In genomic region chr11:27291302-27291889, GRCh38 we compare ENCODE assay signal across 12 cellular contexts.
DNase-seq lines count a peak whose midpoint lies in the region; ATAC-seq and TF ChIP-seq lines count a peak whose summit lies in the region.
"Had no signal": no experiment of that assay in that cellular context is flagged by ENCODE, and none has a peak within 500 bp of the region (broad histone marks: within the 10 kb centered on the region; RNA-seq: fewer than 3 reads in every experiment).

No MANE protein-coding gene starts in this region.

- no peak for TF ChIP-seq POLR2A in IMR-90 (IDR thresholded peaks at IDR 0.05; ENCODE audit: low read depth, low read length)

- no peak overlapping the region for H2AK5ac ChIP-seq in IMR-90 (ENCODE audit: low read depth, low read length)

- TF ChIP-seq RAD21 in IMR-90 (IDR thresholded peaks at IDR 0.05; ENCODE audit: low read length) = no peak

- H4K8ac ChIP-seq in IMR-90 (ENCODE audit: low read depth in 2 of 2, low read length in 2 of 2) = no peak overlapping the region

- peaks cover 4% of the 10 kb centered on the region; the same call in 1 of the 2 replicates for H3K4me1 ChIP-seq in IMR-90 (ENCODE audit: control insufficient read depth, insufficient read depth, low read length)

- no peak overlapping the region for H3K4me3 ChIP-seq in IMR-90 (ENCODE audit: insufficient read depth, low read depth, low read length)

- H2AFZ ChIP-seq in IMR-90 (replicated peaks; ENCODE audit: low read length, poor library complexity) = no peak overlapping the region

- POLR2A ChIA-PET in IMR-90 (lab: Charles Lee; ENCODE audit: unreplicated experiment) (no interaction called here), WTC11 (lab: Charles Lee) (no interaction called here)

- H3K27me3 ChIP-seq in IMR-90 (ENCODE audit: control insufficient read depth, insufficient read depth, low read length) = peaks cover 6% of the 10 kb centered on the region

- no peak overlapping the region; the same call in 2 of the 3 replicates for H2BK15ac ChIP-seq in IMR-90 (ENCODE audit: low read depth, low read length)

- H3K4ac ChIP-seq in IMR-90 (ENCODE audit: low read depth, low read length) = no peak overlapping the region

- H3K27ac ChIP-seq in IMR-90 (ENCODE audit: insufficient read depth, low read length) = no peak overlapping the region
- H3K27ac ChIP-seq: HL-60 had no signal

- BruUV-seq in IMR-90 (replicated peaks; lab: Mats Ljungman, UMichigan) = no TSS peak

- no peak overlapping the region for H4K91ac ChIP-seq in IMR-90 (ENCODE audit: insufficient read depth, low read depth, low read length)

- WGBS in IMR-90 (ENCODE audit: extremely low coverage in 2 of 2, insufficient read length in 1 of 2), 2 experiments = no CpG with 5 or more reads among the region's 6 CpGs

- H3K9me3 Mint-ChIP-seq in WTC11 = peaks cover 35% of the 10 kb centered on the region

- no peak overlapping the region for H2BK120ac ChIP-seq in IMR-90 (ENCODE audit: low read depth, low read length)

- no peak overlapping the region for H3K9ac ChIP-seq in IMR-90 (ENCODE audit: low read depth, low read length)

- peaks cover 31% of the 10 kb centered on the region for H3K36me3 Mint-ChIP-seq in WTC11

- no peaks in the 10 kb centered on the region for H4K20me1 ChIP-seq in IMR-90 (ENCODE audit: insufficient read depth, low read length)

- no peak overlapping the region for H2BK5ac ChIP-seq in IMR-90 (ENCODE audit: low read depth, low read length, poor library complexity, severe bottlenecking)

- no peak overlapping the region for H3K14ac ChIP-seq in IMR-90 (replicated peaks; ENCODE audit: low read depth, low read length)

- ATAC-seq in IMR-90 (ENCODE audit: low read depth) (no peak), WTC11 (no peak), HG03439 (IDR thresholded peaks at IDR 0.05; ENCODE audit: unreplicated experiment) (no peak), HG03457 (IDR thresholded peaks at IDR 0.05; ENCODE audit: unreplicated experiment) (no peak)

- CTCF ChIA-PET in IMR-90 (lab: Yijun Ruan, JAX) = no interaction called here
- CTCF ChIA-PET in WTC11 (lab: Charles Lee) = no interaction called here

- H2BK20ac ChIP-seq in IMR-90 (ENCODE audit: low read depth, low read length) = no peak overlapping the region

- no peak overlapping the region for H3K56ac ChIP-seq in IMR-90 (ENCODE audit: extremely low read depth, insufficient read depth, low read length)

- H3K9me3 ChIP-seq in IMR-90 (ENCODE audit: control insufficient read depth, insufficient read depth, low read length) = no peaks in the 10 kb centered on the region

- H3K4me3 Mint-ChIP-seq in WTC11 = no peak overlapping the region
- H3K4me3 Mint-ChIP-seq: activated naive CD4-positive, alpha-beta T cell treated with anti-CD3 and anti-CD28 coated beads, Interleukin-2, amount 50 U/mL, for 24 hours; nephron had no signal

- H3K9me1 ChIP-seq in IMR-90 (ENCODE audit: insufficient read depth, low read length) = no peaks in the 10 kb centered on the region

- H3K4me2 ChIP-seq in IMR-90 (ENCODE audit: low read depth, low read length) = no peak overlapping the region

- DNase-seq in DMS53 (lab: John Stamatoyannopoulos, UW) (peak; percentile 75), DMS53 treated with DMSO at 0.1 percent for 48 hours (lab: John Stamatoyannopoulos, UW; ENCODE audit: unreplicated experiment) (no peak), IMR-90 (no peak), WTC11 (ENCODE audit: low spot score) (peak; percentile 20), kidney tubule cell (ENCODE audit: low spot score) (peak; percentile 62), GM19240 (ENCODE audit: insufficient read length, low spot score) (no peak)
- DNase-seq: NCI-H1048 had no signal

- H3K27ac Mint-ChIP-seq in WTC11 = no peak overlapping the region
- H3K27ac Mint-ChIP-seq: activated naive CD4-positive, alpha-beta T cell treated with anti-CD3 and anti-CD28 coated beads, Interleukin-2, amount 50 U/mL, for 24 hours had no signal

- H3K79me1 ChIP-seq in IMR-90 (ENCODE audit: low read depth in 1 of 2, low read length in 2 of 2) = no peaks in the 10 kb centered on the region

- H3K4me1 Mint-ChIP-seq in WTC11 = peaks cover 15% of the 10 kb centered on the region
- H3K4me1 Mint-ChIP-seq: activated naive CD4-positive, alpha-beta T cell treated with anti-CD3 and anti-CD28 coated beads, Interleukin-2, amount 50 U/mL, for 24 hours had no signal

- no peaks in the 10 kb centered on the region for H3K36me3 ChIP-seq in IMR-90 (ENCODE audit: control insufficient read depth, insufficient read depth, low read length)

- H3K23ac ChIP-seq in IMR-90 (ENCODE audit: low read depth, low read length) = no peak overlapping the region

- no peak overlapping the region for H2AK9ac ChIP-seq in IMR-90 (replicated peaks; ENCODE audit: low read depth, low read length, poor library complexity)

- H3K27me3 Mint-ChIP-seq in WTC11 (ENCODE audit: low read depth) = peaks cover 6% of the 10 kb centered on the region; the same call in 1 of the 2 replicates

- dilution Hi-C loops in IMR-90 (cut with HindIII; ENCODE audit: low sequenced_read_pairs, unreplicated experiment) = no loop called here

- in situ Hi-C loops in IMR-90 (cut with MboI; ENCODE audit: low sequenced_read_pairs) = no loop called here

- H4K5ac ChIP-seq in IMR-90 (ENCODE audit: low read depth, low read length) = no peak overlapping the region

- intact Hi-C loops in IMR-90 (cut with micrococcal nuclease) = no loop called here

- no peak overlapping the region for H3K18ac ChIP-seq in IMR-90 (ENCODE audit: low read depth, low read length)

- no peak for TF ChIP-seq CTCF in IMR-90 (conservative IDR thresholded peaks at IDR 0.05; ENCODE audit: low read depth, low read length)
- TF ChIP-seq CTCF in WTC11 (IDR thresholded peaks at IDR 0.05) = no peak

TF ChIP-seq in IMR-90, 13 proteins besides CTCF, POLR2A, EP300 and RAD21:
- TF ChIP-seq NFE2L2 (IDR thresholded peaks at IDR 0.05; ENCODE audit: low read depth, low read length) (peak; percentile 83), USF2 (IDR thresholded peaks at IDR 0.05; ENCODE audit: low read depth, low read length) (no peak)

TF ChIP-seq in WTC11, 78 proteins besides CTCF, POLR2A, EP300 and RAD21:
- no peak for TF ChIP-seq ZNF138 (CRISPR knock-in tag; conservative IDR thresholded peaks at IDR 0.05)
TF ChIP-seq in WTC11: peak in this region for 0.

Comparison
In these comparisons a context has a peak if more than half of its experiments do, and no peak if none do; other contexts are left out.
1. DNase-seq: peak in DMS53 (single experiment), WTC11 (single experiment) and kidney tubule cell (single experiment); none in DMS53 treated with DMSO at 0.1 percent for 48 hours (single experiment), IMR-90 (single experiment) and GM19240 (single experiment).